ENCODE assay signal across 2 cellular contexts in the genomic region with DNA sequence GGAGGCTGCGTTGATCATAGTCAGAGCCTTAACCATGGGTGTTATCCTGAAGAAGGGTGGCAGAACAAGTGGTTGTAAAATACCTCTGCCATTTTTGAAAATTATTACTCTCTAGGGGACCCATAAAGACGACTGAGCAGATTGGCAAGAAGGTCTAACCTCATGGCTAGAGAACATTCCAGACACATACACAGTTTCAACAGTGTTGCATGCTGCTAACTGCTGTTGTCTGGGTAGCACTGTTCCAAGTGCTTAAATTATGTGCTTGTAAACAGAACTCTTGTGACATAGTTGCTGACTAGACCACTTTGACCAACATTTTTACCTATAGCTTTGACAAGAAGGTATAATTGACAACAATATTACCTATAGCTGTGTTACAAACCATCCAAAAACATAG.
TF ChIP-seq lines count a peak whose summit lies in the region.

No MANE protein-coding gene starts in this region.

TF ChIP-seq in H1, 55 proteins besides CTCF, POLR2A, EP300 and RAD21:
- no peak for TF ChIP-seq RNF2 (IDR thresholded peaks at IDR 0.05; ENCODE audit: borderline replicate concordance, low read depth, low read length, missing control alignments, poor library complexity, severe bottlenecking)
- TF ChIP-seq, protein P1, sequence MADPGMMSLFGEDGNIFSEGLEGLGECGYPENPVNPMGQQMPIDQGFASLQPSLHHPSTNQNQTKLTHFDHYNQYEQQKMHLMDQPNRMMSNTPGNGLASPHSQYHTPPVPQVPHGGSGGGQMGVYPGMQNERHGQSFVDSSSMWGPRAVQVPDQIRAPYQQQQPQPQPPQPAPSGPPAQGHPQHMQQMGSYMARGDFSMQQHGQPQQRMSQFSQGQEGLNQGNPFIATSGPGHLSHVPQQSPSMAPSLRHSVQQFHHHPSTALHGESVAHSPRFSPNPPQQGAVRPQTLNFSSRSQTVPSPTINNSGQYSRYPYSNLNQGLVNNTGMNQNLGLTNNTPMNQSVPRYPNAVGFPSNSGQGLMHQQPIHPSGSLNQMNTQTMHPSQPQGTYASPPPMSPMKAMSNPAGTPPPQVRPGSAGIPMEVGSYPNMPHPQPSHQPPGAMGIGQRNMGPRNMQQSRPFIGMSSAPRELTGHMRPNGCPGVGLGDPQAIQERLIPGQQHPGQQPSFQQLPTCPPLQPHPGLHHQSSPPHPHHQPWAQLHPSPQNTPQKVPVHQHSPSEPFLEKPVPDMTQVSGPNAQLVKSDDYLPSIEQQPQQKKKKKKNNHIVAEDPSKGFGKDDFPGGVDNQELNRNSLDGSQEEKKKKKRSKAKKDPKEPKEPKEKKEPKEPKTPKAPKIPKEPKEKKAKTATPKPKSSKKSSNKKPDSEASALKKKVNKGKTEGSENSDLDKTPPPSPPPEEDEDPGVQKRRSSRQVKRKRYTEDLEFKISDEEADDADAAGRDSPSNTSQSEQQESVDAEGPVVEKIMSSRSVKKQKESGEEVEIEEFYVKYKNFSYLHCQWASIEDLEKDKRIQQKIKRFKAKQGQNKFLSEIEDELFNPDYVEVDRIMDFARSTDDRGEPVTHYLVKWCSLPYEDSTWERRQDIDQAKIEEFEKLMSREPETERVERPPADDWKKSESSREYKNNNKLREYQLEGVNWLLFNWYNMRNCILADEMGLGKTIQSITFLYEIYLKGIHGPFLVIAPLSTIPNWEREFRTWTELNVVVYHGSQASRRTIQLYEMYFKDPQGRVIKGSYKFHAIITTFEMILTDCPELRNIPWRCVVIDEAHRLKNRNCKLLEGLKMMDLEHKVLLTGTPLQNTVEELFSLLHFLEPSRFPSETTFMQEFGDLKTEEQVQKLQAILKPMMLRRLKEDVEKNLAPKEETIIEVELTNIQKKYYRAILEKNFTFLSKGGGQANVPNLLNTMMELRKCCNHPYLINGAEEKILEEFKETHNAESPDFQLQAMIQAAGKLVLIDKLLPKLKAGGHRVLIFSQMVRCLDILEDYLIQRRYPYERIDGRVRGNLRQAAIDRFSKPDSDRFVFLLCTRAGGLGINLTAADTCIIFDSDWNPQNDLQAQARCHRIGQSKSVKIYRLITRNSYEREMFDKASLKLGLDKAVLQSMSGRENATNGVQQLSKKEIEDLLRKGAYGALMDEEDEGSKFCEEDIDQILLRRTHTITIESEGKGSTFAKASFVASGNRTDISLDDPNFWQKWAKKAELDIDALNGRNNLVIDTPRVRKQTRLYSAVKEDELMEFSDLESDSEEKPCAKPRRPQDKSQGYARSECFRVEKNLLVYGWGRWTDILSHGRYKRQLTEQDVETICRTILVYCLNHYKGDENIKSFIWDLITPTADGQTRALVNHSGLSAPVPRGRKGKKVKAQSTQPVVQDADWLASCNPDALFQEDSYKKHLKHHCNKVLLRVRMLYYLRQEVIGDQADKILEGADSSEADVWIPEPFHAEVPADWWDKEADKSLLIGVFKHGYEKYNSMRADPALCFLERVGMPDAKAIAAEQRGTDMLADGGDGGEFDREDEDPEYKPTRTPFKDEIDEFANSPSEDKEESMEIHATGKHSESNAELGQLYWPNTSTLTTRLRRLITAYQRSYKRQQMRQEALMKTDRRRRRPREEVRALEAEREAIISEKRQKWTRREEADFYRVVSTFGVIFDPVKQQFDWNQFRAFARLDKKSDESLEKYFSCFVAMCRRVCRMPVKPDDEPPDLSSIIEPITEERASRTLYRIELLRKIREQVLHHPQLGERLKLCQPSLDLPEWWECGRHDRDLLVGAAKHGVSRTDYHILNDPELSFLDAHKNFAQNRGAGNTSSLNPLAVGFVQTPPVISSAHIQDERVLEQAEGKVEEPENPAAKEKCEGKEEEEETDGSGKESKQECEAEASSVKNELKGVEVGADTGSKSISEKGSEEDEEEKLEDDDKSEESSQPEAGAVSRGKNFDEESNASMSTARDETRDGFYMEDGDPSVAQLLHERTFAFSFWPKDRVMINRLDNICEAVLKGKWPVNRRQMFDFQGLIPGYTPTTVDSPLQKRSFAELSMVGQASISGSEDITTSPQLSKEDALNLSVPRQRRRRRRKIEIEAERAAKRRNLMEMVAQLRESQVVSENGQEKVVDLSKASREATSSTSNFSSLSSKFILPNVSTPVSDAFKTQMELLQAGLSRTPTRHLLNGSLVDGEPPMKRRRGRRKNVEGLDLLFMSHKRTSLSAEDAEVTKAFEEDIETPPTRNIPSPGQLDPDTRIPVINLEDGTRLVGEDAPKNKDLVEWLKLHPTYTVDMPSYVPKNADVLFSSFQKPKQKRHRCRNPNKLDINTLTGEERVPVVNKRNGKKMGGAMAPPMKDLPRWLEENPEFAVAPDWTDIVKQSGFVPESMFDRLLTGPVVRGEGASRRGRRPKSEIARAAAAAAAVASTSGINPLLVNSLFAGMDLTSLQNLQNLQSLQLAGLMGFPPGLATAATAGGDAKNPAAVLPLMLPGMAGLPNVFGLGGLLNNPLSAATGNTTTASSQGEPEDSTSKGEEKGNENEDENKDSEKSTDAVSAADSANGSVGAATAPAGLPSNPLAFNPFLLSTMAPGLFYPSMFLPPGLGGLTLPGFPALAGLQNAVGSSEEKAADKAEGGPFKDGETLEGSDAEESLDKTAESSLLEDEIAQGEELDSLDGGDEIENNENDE (IDR thresholded peaks at IDR 0.05; ENCODE audit: insufficient replicate concordance, low read length): no peak
- TF ChIP-seq SIX5 (IDR thresholded peaks at IDR 0.05; ENCODE audit: low read depth, low read length): no peak
- TF ChIP-seq SIN3A (conservative IDR thresholded peaks at IDR 0.05 in 1 of 2, IDR thresholded peaks at IDR 0.05 in 1 of 2; ENCODE audit: low read depth in 1 of 2, low read length in 2 of 2): no peak
- TF ChIP-seq TEAD4 (IDR thresholded peaks at IDR 0.05; ENCODE audit: low read depth, low read length): no peak
- TF ChIP-seq CHD1 (IDR thresholded peaks at IDR 0.05; ENCODE audit: low read depth, low read length): no peak
- TF ChIP-seq EZH2 (IDR thresholded peaks at IDR 0.05; ENCODE audit: low read depth, low read length, severe bottlenecking): no peak
- TF ChIP-seq SIRT6 (IDR thresholded peaks at IDR 0.05; ENCODE audit: low read length): no peak
- TF ChIP-seq TAF7 (optimal IDR thresholded peaks at IDR 0.05; ENCODE audit: borderline replicate concordance, low read depth, low read length): no peak
- TF ChIP-seq MAFK (IDR thresholded peaks at IDR 0.05; ENCODE audit: low read depth, low read length): no peak
- no peak for TF ChIP-seq CTBP2 (IDR thresholded peaks at IDR 0.05; ENCODE audit: borderline replicate concordance, insufficient read depth, insufficient read length, low read length)
TF ChIP-seq in H1: peak in this region for 0.

TF ChIP-seq in HEK293T, 16 proteins besides CTCF, POLR2A, EP300 and RAD21 (continued from another document):
- no peak for TF ChIP-seq SUZ12 (IDR thresholded peaks at IDR 0.05)
- TF ChIP-seq, protein P2, sequence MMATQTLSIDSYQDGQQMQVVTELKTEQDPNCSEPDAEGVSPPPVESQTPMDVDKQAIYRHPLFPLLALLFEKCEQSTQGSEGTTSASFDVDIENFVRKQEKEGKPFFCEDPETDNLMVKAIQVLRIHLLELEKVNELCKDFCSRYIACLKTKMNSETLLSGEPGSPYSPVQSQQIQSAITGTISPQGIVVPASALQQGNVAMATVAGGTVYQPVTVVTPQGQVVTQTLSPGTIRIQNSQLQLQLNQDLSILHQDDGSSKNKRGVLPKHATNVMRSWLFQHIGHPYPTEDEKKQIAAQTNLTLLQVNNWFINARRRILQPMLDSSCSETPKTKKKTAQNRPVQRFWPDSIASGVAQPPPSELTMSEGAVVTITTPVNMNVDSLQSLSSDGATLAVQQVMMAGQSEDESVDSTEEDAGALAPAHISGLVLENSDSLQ (IDR thresholded peaks at IDR 0.05): no peak
